In the genomic region with DNA sequence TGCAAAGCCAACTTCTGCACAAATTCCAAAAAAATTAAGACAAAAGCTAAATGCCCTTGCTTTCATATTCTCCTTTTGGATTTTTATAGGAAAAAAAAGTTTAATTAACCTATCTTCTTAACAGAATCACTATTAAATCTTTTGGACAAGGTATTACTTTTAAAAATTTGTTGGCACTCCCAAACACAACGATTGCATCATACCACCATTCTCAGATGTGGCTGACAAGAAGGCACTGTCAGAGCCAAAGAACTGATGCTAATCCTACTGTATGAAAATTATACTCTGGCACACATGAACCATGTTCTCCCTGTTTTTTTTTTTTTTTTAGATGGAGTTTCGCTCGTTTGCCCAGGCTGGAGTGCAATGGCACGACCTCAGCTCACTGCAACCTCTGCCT, we compare ENCODE assay signal across 1 cellular context.
TF ChIP-seq lines count a peak whose summit lies in the region.

No MANE protein-coding gene starts in this region.

TF ChIP-seq in IMR-90, 13 proteins besides CTCF, POLR2A, EP300 and RAD21:
- TF ChIP-seq MAZ (IDR thresholded peaks at IDR 0.05; ENCODE audit: borderline replicate concordance, low read depth, low read length) (no peak), CHD1 (IDR thresholded peaks at IDR 0.05; ENCODE audit: low read depth, low read length) (no peak), CEBPB (IDR thresholded peaks at IDR 0.05; ENCODE audit: low read depth, low read length) (peak; percentile 79)
- TF ChIP-seq, protein P1, sequence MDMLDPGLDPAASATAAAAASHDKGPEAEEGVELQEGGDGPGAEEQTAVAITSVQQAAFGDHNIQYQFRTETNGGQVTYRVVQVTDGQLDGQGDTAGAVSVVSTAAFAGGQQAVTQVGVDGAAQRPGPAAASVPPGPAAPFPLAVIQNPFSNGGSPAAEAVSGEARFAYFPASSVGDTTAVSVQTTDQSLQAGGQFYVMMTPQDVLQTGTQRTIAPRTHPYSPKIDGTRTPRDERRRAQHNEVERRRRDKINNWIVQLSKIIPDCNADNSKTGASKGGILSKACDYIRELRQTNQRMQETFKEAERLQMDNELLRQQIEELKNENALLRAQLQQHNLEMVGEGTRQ (IDR thresholded peaks at IDR 0.05; ENCODE audit: low read depth, low read length) = no peak
